1 cellular context compared by ENCODE assay signal in the genomic region with DNA sequence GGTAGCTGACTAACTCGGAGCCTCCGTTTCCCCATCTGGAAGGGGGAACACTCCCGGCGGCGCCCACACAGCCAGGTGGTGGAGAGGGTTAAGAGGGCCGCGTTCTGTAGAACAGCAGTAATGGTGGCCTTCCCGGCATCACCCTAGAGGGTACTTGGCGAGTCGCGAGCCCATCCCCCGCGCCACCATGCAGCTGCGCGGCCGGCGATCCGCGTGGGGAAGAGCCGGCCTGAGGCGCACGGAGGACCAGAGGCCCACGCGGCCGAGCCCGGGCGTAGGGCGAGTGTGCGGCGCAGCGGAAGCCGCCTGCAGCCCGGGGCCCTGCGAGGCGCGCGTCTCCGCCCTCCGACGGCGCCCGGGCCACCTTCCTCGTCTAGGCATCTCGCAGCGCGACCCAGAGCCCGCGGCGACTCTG.
A peak's percentile ranks its signal among the peaks of the same experiment; 100 is the strongest.
TF ChIP-seq lines count a peak whose summit lies in the region.

No MANE protein-coding gene starts in this region.

TF ChIP-seq in HepG2, 621 proteins besides CTCF, POLR2A, EP300 and RAD21 (continued from another document and continues in another):
- TF ChIP-seq ZNF790 (CRISPR knock-in tag; IDR thresholded peaks at IDR 0.05; ENCODE audit: borderline replicate concordance) (no peak), ZNF33A (CRISPR knock-in tag; IDR thresholded peaks at IDR 0.05; ENCODE audit: borderline replicate concordance) (no peak), KAT8 (CRISPR knock-in tag; IDR thresholded peaks at IDR 0.05) (no peak), CERS6 (CRISPR knock-in tag; IDR thresholded peaks at IDR 0.05) (no peak), LCORL (IDR thresholded peaks at IDR 0.05) (no peak), LCORL (CRISPR knock-in tag; IDR thresholded peaks at IDR 0.05) (no peak), FOXA3 (CRISPR knock-in tag; IDR thresholded peaks at IDR 0.05) (no peak), ZNF160 (CRISPR knock-in tag; IDR thresholded peaks at IDR 0.05) (no peak), ESRRA (CRISPR knock-in tag; IDR thresholded peaks at IDR 0.05; ENCODE audit: low read depth) (no peak), NR0B2 (CRISPR knock-in tag; IDR thresholded peaks at IDR 0.05) (peak; percentile 16; the same call in 1 of the 2 replicates), SIX4 (CRISPR knock-in tag; IDR thresholded peaks at IDR 0.05) (no peak), KLF6 (CRISPR knock-in tag; IDR thresholded peaks at IDR 0.05) (0 out of 2 replicates have a peak, but pooled peaks have one; percentile 1), ZSCAN9 (CRISPR knock-in tag; IDR thresholded peaks at IDR 0.05; ENCODE audit: borderline replicate concordance) (no peak), BORCS8-MEF2B (CRISPR knock-in tag; IDR thresholded peaks at IDR 0.05) (0 out of 2 replicates have a peak, but pooled peaks have one; percentile 33), PCBP2 (optimal IDR thresholded peaks at IDR 0.05; ENCODE audit: low read depth, low read length, poor library complexity, severe bottlenecking) (no peak), SNAPC5 (CRISPR knock-in tag; IDR thresholded peaks at IDR 0.05; ENCODE audit: borderline replicate concordance) (no peak), SMC3 (IDR thresholded peaks at IDR 0.05; ENCODE audit: low read length) (no peak), STAT5B (CRISPR knock-in tag; IDR thresholded peaks at IDR 0.05) (no peak), ZNF24 (IDR thresholded peaks at IDR 0.05) (no peak), GZF1 (CRISPR knock-in tag; IDR thresholded peaks at IDR 0.05) (0 out of 2 replicates have a peak, but pooled peaks have one; percentile 32), ZIK1 (CRISPR knock-in tag; IDR thresholded peaks at IDR 0.05; ENCODE audit: borderline replicate concordance, low read depth) (no peak), NR2F2 (IDR thresholded peaks at IDR 0.05; ENCODE audit: borderline replicate concordance, low read depth) (no peak), MAX (IDR thresholded peaks at IDR 0.05) (0 out of 2 replicates have a peak, but pooled peaks have one; percentile 7), NFIC (IDR thresholded peaks at IDR 0.05; ENCODE audit: low read length) (no peak), FIP1L1 (IDR thresholded peaks at IDR 0.05; ENCODE audit: borderline replicate concordance, insufficient read depth, low read depth, low read length) (no peak), ZNF563 (CRISPR knock-in tag; IDR thresholded peaks at IDR 0.05) (peak; percentile 21; the same call in 1 of the 2 replicates), TGIF2 (CRISPR knock-in tag; IDR thresholded peaks at IDR 0.05) (0 out of 2 replicates have a peak, but pooled peaks have one; percentile 14), ZNF547 (CRISPR knock-in tag; IDR thresholded peaks at IDR 0.05) (peak; percentile 63; the same call in 1 of the 2 replicates), XRCC5 (optimal IDR thresholded peaks at IDR 0.05; ENCODE audit: low read length) (no peak), DPF2 (CRISPR knock-in tag; IDR thresholded peaks at IDR 0.05; ENCODE audit: borderline replicate concordance, low read depth) (no peak), ATAD3A (CRISPR knock-in tag; IDR thresholded peaks at IDR 0.05) (no peak)
- TF ChIP-seq, protein P1, sequence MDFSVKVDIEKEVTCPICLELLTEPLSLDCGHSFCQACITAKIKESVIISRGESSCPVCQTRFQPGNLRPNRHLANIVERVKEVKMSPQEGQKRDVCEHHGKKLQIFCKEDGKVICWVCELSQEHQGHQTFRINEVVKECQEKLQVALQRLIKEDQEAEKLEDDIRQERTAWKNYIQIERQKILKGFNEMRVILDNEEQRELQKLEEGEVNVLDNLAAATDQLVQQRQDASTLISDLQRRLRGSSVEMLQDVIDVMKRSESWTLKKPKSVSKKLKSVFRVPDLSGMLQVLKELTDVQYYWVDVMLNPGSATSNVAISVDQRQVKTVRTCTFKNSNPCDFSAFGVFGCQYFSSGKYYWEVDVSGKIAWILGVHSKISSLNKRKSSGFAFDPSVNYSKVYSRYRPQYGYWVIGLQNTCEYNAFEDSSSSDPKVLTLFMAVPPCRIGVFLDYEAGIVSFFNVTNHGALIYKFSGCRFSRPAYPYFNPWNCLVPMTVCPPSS (IDR thresholded peaks at IDR 0.05): no peak
- TF ChIP-seq, protein P2, sequence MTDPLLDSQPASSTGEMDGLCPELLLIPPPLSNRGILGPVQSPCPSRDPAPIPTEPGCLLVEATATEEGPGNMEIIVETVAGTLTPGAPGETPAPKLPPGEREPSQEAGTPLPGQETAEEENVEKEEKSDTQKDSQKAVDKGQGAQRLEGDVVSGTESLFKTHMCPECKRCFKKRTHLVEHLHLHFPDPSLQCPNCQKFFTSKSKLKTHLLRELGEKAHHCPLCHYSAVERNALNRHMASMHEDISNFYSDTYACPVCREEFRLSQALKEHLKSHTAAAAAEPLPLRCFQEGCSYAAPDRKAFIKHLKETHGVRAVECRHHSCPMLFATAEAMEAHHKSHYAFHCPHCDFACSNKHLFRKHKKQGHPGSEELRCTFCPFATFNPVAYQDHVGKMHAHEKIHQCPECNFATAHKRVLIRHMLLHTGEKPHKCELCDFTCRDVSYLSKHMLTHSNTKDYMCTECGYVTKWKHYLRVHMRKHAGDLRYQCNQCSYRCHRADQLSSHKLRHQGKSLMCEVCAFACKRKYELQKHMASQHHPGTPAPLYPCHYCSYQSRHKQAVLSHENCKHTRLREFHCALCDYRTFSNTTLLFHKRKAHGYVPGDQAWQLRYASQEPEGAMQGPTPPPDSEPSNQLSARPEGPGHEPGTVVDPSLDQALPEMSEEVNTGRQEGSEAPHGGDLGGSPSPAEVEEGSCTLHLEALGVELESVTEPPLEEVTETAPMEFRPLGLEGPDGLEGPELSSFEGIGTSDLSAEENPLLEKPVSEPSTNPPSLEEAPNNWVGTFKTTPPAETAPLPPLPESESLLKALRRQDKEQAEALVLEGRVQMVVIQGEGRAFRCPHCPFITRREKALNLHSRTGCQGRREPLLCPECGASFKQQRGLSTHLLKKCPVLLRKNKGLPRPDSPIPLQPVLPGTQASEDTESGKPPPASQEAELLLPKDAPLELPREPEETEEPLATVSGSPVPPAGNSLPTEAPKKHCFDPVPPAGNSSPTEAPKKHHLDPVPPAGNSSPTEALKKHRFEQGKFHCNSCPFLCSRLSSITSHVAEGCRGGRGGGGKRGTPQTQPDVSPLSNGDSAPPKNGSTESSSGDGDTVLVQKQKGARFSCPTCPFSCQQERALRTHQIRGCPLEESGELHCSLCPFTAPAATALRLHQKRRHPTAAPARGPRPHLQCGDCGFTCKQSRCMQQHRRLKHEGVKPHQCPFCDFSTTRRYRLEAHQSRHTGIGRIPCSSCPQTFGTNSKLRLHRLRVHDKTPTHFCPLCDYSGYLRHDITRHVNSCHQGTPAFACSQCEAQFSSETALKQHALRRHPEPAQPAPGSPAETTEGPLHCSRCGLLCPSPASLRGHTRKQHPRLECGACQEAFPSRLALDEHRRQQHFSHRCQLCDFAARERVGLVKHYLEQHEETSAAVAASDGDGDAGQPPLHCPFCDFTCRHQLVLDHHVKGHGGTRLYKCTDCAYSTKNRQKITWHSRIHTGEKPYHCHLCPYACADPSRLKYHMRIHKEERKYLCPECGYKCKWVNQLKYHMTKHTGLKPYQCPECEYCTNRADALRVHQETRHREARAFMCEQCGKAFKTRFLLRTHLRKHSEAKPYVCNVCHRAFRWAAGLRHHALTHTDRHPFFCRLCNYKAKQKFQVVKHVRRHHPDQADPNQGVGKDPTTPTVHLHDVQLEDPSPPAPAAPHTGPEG (CRISPR knock-in tag; IDR thresholded peaks at IDR 0.05): no peak
- TF ChIP-seq, protein P3, sequence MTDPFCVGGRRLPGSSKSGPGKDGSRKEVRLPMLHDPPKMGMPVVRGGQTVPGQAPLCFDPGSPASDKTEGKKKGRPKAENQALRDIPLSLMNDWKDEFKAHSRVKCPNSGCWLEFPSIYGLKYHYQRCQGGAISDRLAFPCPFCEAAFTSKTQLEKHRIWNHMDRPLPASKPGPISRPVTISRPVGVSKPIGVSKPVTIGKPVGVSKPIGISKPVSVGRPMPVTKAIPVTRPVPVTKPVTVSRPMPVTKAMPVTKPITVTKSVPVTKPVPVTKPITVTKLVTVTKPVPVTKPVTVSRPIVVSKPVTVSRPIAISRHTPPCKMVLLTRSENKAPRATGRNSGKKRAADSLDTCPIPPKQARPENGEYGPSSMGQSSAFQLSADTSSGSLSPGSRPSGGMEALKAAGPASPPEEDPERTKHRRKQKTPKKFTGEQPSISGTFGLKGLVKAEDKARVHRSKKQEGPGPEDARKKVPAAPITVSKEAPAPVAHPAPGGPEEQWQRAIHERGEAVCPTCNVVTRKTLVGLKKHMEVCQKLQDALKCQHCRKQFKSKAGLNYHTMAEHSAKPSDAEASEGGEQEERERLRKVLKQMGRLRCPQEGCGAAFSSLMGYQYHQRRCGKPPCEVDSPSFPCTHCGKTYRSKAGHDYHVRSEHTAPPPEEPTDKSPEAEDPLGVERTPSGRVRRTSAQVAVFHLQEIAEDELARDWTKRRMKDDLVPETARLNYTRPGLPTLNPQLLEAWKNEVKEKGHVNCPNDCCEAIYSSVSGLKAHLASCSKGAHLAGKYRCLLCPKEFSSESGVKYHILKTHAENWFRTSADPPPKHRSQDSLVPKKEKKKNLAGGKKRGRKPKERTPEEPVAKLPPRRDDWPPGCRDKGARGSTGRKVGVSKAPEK (CRISPR knock-in tag; IDR thresholded peaks at IDR 0.05; ENCODE audit: borderline replicate concordance): no peak
- TF ChIP-seq, protein P4, sequence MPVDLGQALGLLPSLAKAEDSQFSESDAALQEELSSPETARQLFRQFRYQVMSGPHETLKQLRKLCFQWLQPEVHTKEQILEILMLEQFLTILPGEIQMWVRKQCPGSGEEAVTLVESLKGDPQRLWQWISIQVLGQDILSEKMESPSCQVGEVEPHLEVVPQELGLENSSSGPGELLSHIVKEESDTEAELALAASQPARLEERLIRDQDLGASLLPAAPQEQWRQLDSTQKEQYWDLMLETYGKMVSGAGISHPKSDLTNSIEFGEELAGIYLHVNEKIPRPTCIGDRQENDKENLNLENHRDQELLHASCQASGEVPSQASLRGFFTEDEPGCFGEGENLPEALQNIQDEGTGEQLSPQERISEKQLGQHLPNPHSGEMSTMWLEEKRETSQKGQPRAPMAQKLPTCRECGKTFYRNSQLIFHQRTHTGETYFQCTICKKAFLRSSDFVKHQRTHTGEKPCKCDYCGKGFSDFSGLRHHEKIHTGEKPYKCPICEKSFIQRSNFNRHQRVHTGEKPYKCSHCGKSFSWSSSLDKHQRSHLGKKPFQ (CRISPR knock-in tag; IDR thresholded peaks at IDR 0.05; ENCODE audit: insufficient replicate concordance): no peak
- TF ChIP-seq, protein P5, sequence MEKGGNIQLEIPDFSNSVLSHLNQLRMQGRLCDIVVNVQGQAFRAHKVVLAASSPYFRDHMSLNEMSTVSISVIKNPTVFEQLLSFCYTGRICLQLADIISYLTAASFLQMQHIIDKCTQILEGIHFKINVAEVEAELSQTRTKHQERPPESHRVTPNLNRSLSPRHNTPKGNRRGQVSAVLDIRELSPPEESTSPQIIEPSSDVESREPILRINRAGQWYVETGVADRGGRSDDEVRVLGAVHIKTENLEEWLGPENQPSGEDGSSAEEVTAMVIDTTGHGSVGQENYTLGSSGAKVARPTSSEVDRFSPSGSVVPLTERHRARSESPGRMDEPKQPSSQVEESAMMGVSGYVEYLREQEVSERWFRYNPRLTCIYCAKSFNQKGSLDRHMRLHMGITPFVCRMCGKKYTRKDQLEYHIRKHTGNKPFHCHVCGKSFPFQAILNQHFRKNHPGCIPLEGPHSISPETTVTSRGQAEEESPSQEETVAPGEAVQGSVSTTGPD (CRISPR knock-in tag; IDR thresholded peaks at IDR 0.05): no peak
- TF ChIP-seq, protein P6, sequence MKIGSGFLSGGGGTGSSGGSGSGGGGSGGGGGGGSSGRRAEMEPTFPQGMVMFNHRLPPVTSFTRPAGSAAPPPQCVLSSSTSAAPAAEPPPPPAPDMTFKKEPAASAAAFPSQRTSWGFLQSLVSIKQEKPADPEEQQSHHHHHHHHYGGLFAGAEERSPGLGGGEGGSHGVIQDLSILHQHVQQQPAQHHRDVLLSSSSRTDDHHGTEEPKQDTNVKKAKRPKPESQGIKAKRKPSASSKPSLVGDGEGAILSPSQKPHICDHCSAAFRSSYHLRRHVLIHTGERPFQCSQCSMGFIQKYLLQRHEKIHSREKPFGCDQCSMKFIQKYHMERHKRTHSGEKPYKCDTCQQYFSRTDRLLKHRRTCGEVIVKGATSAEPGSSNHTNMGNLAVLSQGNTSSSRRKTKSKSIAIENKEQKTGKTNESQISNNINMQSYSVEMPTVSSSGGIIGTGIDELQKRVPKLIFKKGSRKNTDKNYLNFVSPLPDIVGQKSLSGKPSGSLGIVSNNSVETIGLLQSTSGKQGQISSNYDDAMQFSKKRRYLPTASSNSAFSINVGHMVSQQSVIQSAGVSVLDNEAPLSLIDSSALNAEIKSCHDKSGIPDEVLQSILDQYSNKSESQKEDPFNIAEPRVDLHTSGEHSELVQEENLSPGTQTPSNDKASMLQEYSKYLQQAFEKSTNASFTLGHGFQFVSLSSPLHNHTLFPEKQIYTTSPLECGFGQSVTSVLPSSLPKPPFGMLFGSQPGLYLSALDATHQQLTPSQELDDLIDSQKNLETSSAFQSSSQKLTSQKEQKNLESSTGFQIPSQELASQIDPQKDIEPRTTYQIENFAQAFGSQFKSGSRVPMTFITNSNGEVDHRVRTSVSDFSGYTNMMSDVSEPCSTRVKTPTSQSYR (CRISPR knock-in tag; IDR thresholded peaks at IDR 0.05; ENCODE audit: borderline replicate concordance): 0 out of 2 replicates have a peak, but pooled peaks have one; percentile 27
- TF ChIP-seq, protein P7, sequence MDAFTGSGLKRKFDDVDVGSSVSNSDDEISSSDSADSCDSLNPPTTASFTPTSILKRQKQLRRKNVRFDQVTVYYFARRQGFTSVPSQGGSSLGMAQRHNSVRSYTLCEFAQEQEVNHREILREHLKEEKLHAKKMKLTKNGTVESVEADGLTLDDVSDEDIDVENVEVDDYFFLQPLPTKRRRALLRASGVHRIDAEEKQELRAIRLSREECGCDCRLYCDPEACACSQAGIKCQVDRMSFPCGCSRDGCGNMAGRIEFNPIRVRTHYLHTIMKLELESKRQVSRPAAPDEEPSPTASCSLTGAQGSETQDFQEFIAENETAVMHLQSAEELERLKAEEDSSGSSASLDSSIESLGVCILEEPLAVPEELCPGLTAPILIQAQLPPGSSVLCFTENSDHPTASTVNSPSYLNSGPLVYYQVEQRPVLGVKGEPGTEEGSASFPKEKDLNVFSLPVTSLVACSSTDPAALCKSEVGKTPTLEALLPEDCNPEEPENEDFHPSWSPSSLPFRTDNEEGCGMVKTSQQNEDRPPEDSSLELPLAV (CRISPR knock-in tag; conservative IDR thresholded peaks at IDR 0.05; ENCODE audit: low read depth): no peak
